In genomic region chr2:32064713-32065112, GRCh38 we compare ENCODE assay signal across 8 cellular contexts. TPM values are rescaled to one million over a fixed set of nuclear protein-coding genes. Genes with fewer than 3 reads are reported as not detected.
DNase-seq lines count a peak whose midpoint lies in the region; ATAC-seq and TF ChIP-seq lines count a peak whose summit lies in the region.

No MANE protein-coding gene starts in this region.

- H3K4me3 Mint-ChIP-seq in naive B cell, result peak overlapping the region; percentile 94 to 100 (median 99)

- peak overlapping the region; percentile 78 for H3K4me3 ChIP-seq in AG04449 (ENCODE audit: low read depth, low read length)
- H3K4me3 ChIP-seq in Jurkat, Clone E6-1 (ENCODE audit: low read length), result peak overlapping the region; percentile 61
- peak overlapping the region; percentile 88 for H3K4me3 ChIP-seq in choroid plexus epithelial cell (ENCODE audit: low read depth, low read length)

- peaks cover 19 to 35% (median 34%) of the 10 kb centered on the region in 3 donors for H3K4me1 Mint-ChIP-seq in naive B cell

- H3K36me3 Mint-ChIP-seq in naive B cell, result no peaks in the 10 kb centered on the region

- DNase-seq in AG04449 (ENCODE audit: low read depth, low spot score), result no peak
- no peak for DNase-seq in Jurkat, Clone E6-1 (ENCODE audit: low read depth, low spot score)
- DNase-seq in choroid plexus epithelial cell (ENCODE audit: low read depth), result no peak
- DNase-seq in naive B cell, result no peak
- DNase-seq in hippocampal formation (lab: John Stamatoyannopoulos, UW), result no peak

- ATAC-seq in naive B cell (ENCODE audit: low read depth in 2 of 2) (no peak), HG02678 (IDR thresholded peaks at IDR 0.05; ENCODE audit: unreplicated experiment) (no peak), HG03175 (IDR thresholded peaks at IDR 0.05; ENCODE audit: unreplicated experiment) (no peak), HG03354 (IDR thresholded peaks at IDR 0.05; ENCODE audit: poor library complexity, severe bottlenecking, unreplicated experiment) (no peak)

- H3K27ac Mint-ChIP-seq in naive B cell, result peak overlapping the region in 3 of 6 donors; percentile 29 to 92 (median 88)

- no peaks in the 10 kb centered on the region for H3K27me3 Mint-ChIP-seq in naive B cell

- H3K9me3 Mint-ChIP-seq in naive B cell, result no peaks in the 10 kb centered on the region

- no peak for TF ChIP-seq CTCF in AG04449 (IDR thresholded peaks at IDR 0.05; ENCODE audit: insufficient read depth, low read length, missing control alignments)
- no peak for TF ChIP-seq CTCF in choroid plexus epithelial cell (conservative IDR thresholded peaks at IDR 0.05; ENCODE audit: low read depth, low read length)

- POLR2A ChIA-PET in AG04449 (lab: Yijun Ruan, JAX), result interaction anchor here (0.7 kb wide), 1 partner anchor 101 kb away, joined by 3 read pairs; no protein-coding TSS in a partner anchor

- CTCF ChIA-PET in AG04449 (lab: Yijun Ruan, JAX), result no interaction called here

RNA-seq across cellular contexts. Expression of gene SPAST, which starts 1.4 kb away (rescaled TPM):
- 9.6 TPM for polyA plus RNA-seq in Jurkat, Clone E6-1 (2012; ENCODE audit: insufficient read depth, insufficient read length)
- polyA plus RNA-seq in naive B cell (ENCODE audit: low read depth in 6 of 6), result 10 to 100 TPM; 15.6 to 19.5 (median 16.4) TPM

RNA-seq across cellular contexts. Expression of gene DPY30, which starts 25.1 kb away (rescaled TPM):
- polyA plus RNA-seq in Jurkat, Clone E6-1 (2012; ENCODE audit: insufficient read depth, insufficient read length), result 59.6 TPM
- 100 to 1,000 TPM; 129 to 189 (median 169) TPM for polyA plus RNA-seq in naive B cell (ENCODE audit: low read depth in 6 of 6)

RNA-seq across cellular contexts. Expression of gene MEMO1, which starts 53.9 kb away (rescaled TPM):
- polyA plus RNA-seq in Jurkat, Clone E6-1 (2012; ENCODE audit: insufficient read depth, insufficient read length), result 24.6 TPM
- polyA plus RNA-seq in naive B cell (ENCODE audit: low read depth in 6 of 6), result 10 to 100 TPM; 45.8 to 85.6 (median 53.1) TPM
